Comparison of ENCODE assay signal across 23 cellular contexts in genomic region chr13:71117920-71118319, GRCh38.
"Had no signal": no experiment of that assay in that cellular context is flagged by ENCODE, and none has a peak within 500 bp of the region (broad histone marks: within the 10 kb centered on the region; RNA-seq: fewer than 3 reads in every experiment).

No MANE protein-coding gene starts in this region.

- H3K27me3 ChIP-seq: colonic mucosa, esophagus squamous epithelium, gastroesophageal sphincter, heart left ventricle, hepatocyte had no signal

- H3K4me3 ChIP-seq: colonic mucosa, esophagus squamous epithelium, gastroesophageal sphincter, heart left ventricle, hepatocyte, left ventricle myocardium inferior, lower lobe of right lung, mucosa of descending colon had no signal

- H3K36me3 ChIP-seq: colonic mucosa, esophagus squamous epithelium, gastroesophageal sphincter, heart left ventricle, left ventricle myocardium inferior, lower lobe of right lung had no signal

- FAIRE-seq: endometrium, keratinocyte had no signal

- ATAC-seq: effector memory CD8-positive, alpha-beta T cell; esophagus mucosa; gastroesophageal sphincter; heart left ventricle; left cardiac atrium; lower lobe of right lung; mucosa of descending colon had no signal

- H3K9me3 ChIP-seq: colonic mucosa, esophagus squamous epithelium, gastroesophageal sphincter, heart left ventricle, left ventricle myocardium inferior, lower lobe of right lung, mucosa of descending colon had no signal

- DNase-seq: colonic mucosa; cortex of kidney; effector CD8-positive, alpha-beta T cell; effector memory CD8-positive, alpha-beta T cell; endodermal cell; esophagus squamous epithelium; foreskin fibroblast; foreskin melanocyte; heart left ventricle; hypothalamus; immature natural killer cell; left cardiac atrium; left ventricle myocardium inferior; lower lobe of right lung; mesenchymal stem cell; mucosa of descending colon; naive B cell had no signal

- H3K27ac ChIP-seq: colonic mucosa, epithelial cell of prostate, esophagus squamous epithelium, gastroesophageal sphincter, heart left ventricle, hepatocyte, left ventricle myocardium inferior, lower lobe of right lung had no signal

- H3K4me1 ChIP-seq: colonic mucosa, esophagus squamous epithelium, gastroesophageal sphincter, heart left ventricle, left ventricle myocardium inferior, lower lobe of right lung had no signal
